In genomic region chr4:103118171-103118570, GRCh38 we compare ENCODE assay signal across 24 cellular contexts.
"Had no signal": no experiment of that assay in that cellular context is flagged by ENCODE, and none has a peak within 500 bp of the region (broad histone marks: within the 10 kb centered on the region; RNA-seq: fewer than 3 reads in every experiment).

No MANE protein-coding gene starts in this region.

- H3K27me3 ChIP-seq: adrenal gland, SJCRH30 had no signal

- H3K27ac ChIP-seq: adrenal gland, SJCRH30, SK-N-MC had no signal

- DNase-seq: activated CD4-positive, alpha-beta T cell treated with anti-CD3 and anti-CD28 coated beads, Interleukin-2, amount 10 ng/mL, durations not matched to agents 24 days and 14 days; activated CD4-positive, alpha-beta T cell treated with anti-CD3 and anti-CD28 coated beads, Interleukin-2, amount 50 U/mL, for 4 hours; activated CD8-positive, alpha-beta T cell treated with anti-CD3 and anti-CD28 coated beads, Interleukin-2, amount 10 ng/mL, durations not matched to agents 7 days and 5 days; activated gamma-delta T cell; activated naive CD4-positive, alpha-beta T cell treated with anti-CD3 and anti-CD28 coated beads for 36 hours; activated T-cell treated with anti-CD3 and anti-CD28 coated beads, Interleukin-2, amount 50 U/mL, for 24 hours; adrenal gland; caudate nucleus; NCI-H1105; NCI-H1417 treated with DMSO at 0.1 percent for 48 hours; NCI-H187 treated with DMSO at 0.1 percent for 48 hours; NCI-H2081; NCI-H2171 treated with DMSO at 0.1 percent for 48 hours; NCI-H2227 treated with DMSO at 0.1 percent for 48 hours; NCI-H446; NCI-H510A treated with DMSO at 0.1 percent for 48 hours; NCI-H526 treated with DMSO at 0.1 percent for 48 hours; NCI-H774; SHP77; SJCRH30; T1000 had no signal

- H3K36me3 ChIP-seq: adrenal gland had no signal

- ATAC-seq: activated CD8-positive, alpha-beta T cell treated with anti-CD3 and anti-CD28 coated beads, Interleukin-2, amount 10 ng/mL, durations not matched to agents 7 days and 5 days; activated naive CD4-positive, alpha-beta T cell treated with anti-CD3 and anti-CD28 coated beads, Interleukin-2, amount 50 U/mL, for 72 hours; Panc1 had no signal

- H3K9me3 ChIP-seq: SJCRH30 had no signal

- H3K4me3 ChIP-seq: adrenal gland, SJCRH30, SK-N-MC had no signal

- H3K4me1 ChIP-seq: adrenal gland, SJCRH30 had no signal
